In genomic region chr17:59290146-59290998, GRCh38 we compare ENCODE assay signal across 1 cellular context.
A peak's percentile ranks its signal among the peaks of the same experiment; 100 is the strongest.
TF ChIP-seq lines count a peak whose summit lies in the region.
"Not testable (repeated sequence)": the region's sequence is repeated elsewhere in the genome, so short reads cannot be mapped to it uniquely, and the experiment has no call there.

No MANE protein-coding gene starts in this region.

TF ChIP-seq in K562, 482 proteins besides CTCF, POLR2A, EP300 and RAD21 (continued from another document and continues in another):
- TF ChIP-seq ZBTB33 (CRISPR knock-in tag; IDR thresholded peaks at IDR 0.05) (peak; percentile 77; the same call in 1 of the 2 replicates), GABPB1 (CRISPR knock-in tag; IDR thresholded peaks at IDR 0.05) (peak; percentile 55; the same call in 1 of the 2 replicates), TCF3 (CRISPR knock-in tag; IDR thresholded peaks at IDR 0.05) (peak; percentile 99), TRIM25 (IDR thresholded peaks at IDR 0.05; ENCODE audit: borderline replicate concordance) (0 out of 2 replicates have a peak, but pooled peaks have one; percentile 39), NR2C2 (tag; IDR thresholded peaks at IDR 0.05) (peak; percentile 67), CC2D1A (IDR thresholded peaks at IDR 0.05) (peak; percentile 96), MYC (IDR thresholded peaks at IDR 0.05; ENCODE audit: low read depth, low read length) (peak; percentile 92), MYC (CRISPR knock-in tag; IDR thresholded peaks at IDR 0.05; ENCODE audit: borderline replicate concordance, low read depth) (peak; percentile 51; the same call in 1 of the 2 replicates), HDAC8 (tag; IDR thresholded peaks at IDR 0.05) (peak; percentile 91), MGA (IDR thresholded peaks at IDR 0.05) (peak; percentile 93), DACH1 (IDR thresholded peaks at IDR 0.05; ENCODE audit: partially characterized antibody) (peak; percentile 75), NCOA1 (IDR thresholded peaks at IDR 0.05; ENCODE audit: low read depth) (peak; percentile 92), ZNF589 (CRISPR knock-in tag; IDR thresholded peaks at IDR 0.05; ENCODE audit: low read depth) (peak; percentile 85; the same call in 1 of the 2 replicates), PTRF (tag; IDR thresholded peaks at IDR 0.05) (peak; percentile 92), ELF4 (CRISPR knock-in tag; IDR thresholded peaks at IDR 0.05) (peak; percentile 93), FOXP4 (CRISPR knock-in tag; IDR thresholded peaks at IDR 0.05; ENCODE audit: borderline replicate concordance) (0 out of 2 replicates have a peak, but pooled peaks have one; percentile 71), TAL1 (IDR thresholded peaks at IDR 0.05) (peak; percentile 98), CREM (IDR thresholded peaks at IDR 0.05; ENCODE audit: low read depth) (peak; percentile 47), HINFP (tag; conservative IDR thresholded peaks at IDR 0.05; ENCODE audit: low read depth) (peak; percentile 75), HMBOX1 (IDR thresholded peaks at IDR 0.05) (peak; percentile 99), ZEB2 (IDR thresholded peaks at IDR 0.05) (peak; percentile 95), HBP1 (CRISPR knock-in tag; IDR thresholded peaks at IDR 0.05) (peak; percentile 82; the same call in 1 of the 2 replicates), E2F3 (CRISPR knock-in tag; IDR thresholded peaks at IDR 0.05) (peak; percentile 61; the same call in 1 of the 2 replicates), BHLHE40 (IDR thresholded peaks at IDR 0.05; ENCODE audit: low read length) (peak; percentile 94), RCOR1 (IDR thresholded peaks at IDR 0.05; ENCODE audit: borderline replicate concordance in 1 of 2, low read depth in 2 of 2, low read length in 2 of 2) (peak in 1 of 2 experiments; percentile 91; a peak in 3 of 4 replicates), ZNF354B (CRISPR knock-in tag; IDR thresholded peaks at IDR 0.05) (peak; percentile 66; the same call in 1 of the 2 replicates), LEF1 (IDR thresholded peaks at IDR 0.05) (peak; percentile 98), MAZ (CRISPR knock-in tag; conservative IDR thresholded peaks at IDR 0.05 in 1 of 2, IDR thresholded peaks at IDR 0.05 in 1 of 2) (peak; percentile 62 to 75; a peak in 3 of 4 replicates), POLR2H (tag; IDR thresholded peaks at IDR 0.05; ENCODE audit: low read depth) (peak; percentile 40; the same call in 1 of the 2 replicates), RBBP5 (IDR thresholded peaks at IDR 0.05; ENCODE audit: borderline replicate concordance, insufficient read depth, low read length, poor library complexity, severe bottlenecking) (peak; percentile 25), MEF2D (tag; conservative IDR thresholded peaks at IDR 0.05; ENCODE audit: low read depth) (peak; percentile 73), TBL1XR1 (IDR thresholded peaks at IDR 0.05; ENCODE audit: low read length in 2 of 2) (peak in 1 of 2 experiments; percentile 83; a peak in 2 of 4 replicates), RFX7 (CRISPR knock-in tag; IDR thresholded peaks at IDR 0.05) (peak; percentile 48; the same call in 1 of the 2 replicates), ZNF175 (CRISPR knock-in tag; IDR thresholded peaks at IDR 0.05; ENCODE audit: low read depth) (peak; percentile 90; the same call in 1 of the 2 replicates)
- not testable (repeated sequence) for TF ChIP-seq NR2C2 (CRISPR knock-in tag; IDR thresholded peaks at IDR 0.05)
